ENCODE assay signal across 1 cellular context in genomic region chr4:186781032-186781917, GRCh38.
A peak's percentile ranks its signal among the peaks of the same experiment; 100 is the strongest.
TF ChIP-seq lines count a peak whose summit lies in the region.

No MANE protein-coding gene starts in this region.

TF ChIP-seq in HepG2, 621 proteins besides CTCF, POLR2A, EP300 and RAD21 (continued from another document and continues in another):
- TF ChIP-seq TFAP4 (IDR thresholded peaks at IDR 0.05; ENCODE audit: borderline replicate concordance, low read depth) (no peak), ZNF20 (CRISPR knock-in tag; IDR thresholded peaks at IDR 0.05) (no peak), PHF20 (CRISPR knock-in tag; IDR thresholded peaks at IDR 0.05) (no peak), SOX5 (CRISPR knock-in tag; IDR thresholded peaks at IDR 0.05; ENCODE audit: borderline replicate concordance) (peak; percentile 56; the same call in 1 of the 2 replicates), FOXA3 (CRISPR knock-in tag; IDR thresholded peaks at IDR 0.05) (peak; percentile 41; the same call in 1 of the 2 replicates), AHDC1 (CRISPR knock-in tag; IDR thresholded peaks at IDR 0.05; ENCODE audit: borderline replicate concordance) (peak; percentile 34; the same call in 1 of the 2 replicates), CENPX (CRISPR knock-in tag; IDR thresholded peaks at IDR 0.05) (no peak), HOXA3 (CRISPR knock-in tag; IDR thresholded peaks at IDR 0.05) (no peak), PBX2 (CRISPR knock-in tag; IDR thresholded peaks at IDR 0.05) (no peak), LBX2 (CRISPR knock-in tag; IDR thresholded peaks at IDR 0.05; ENCODE audit: borderline replicate concordance) (no peak), DMTF1 (CRISPR knock-in tag; IDR thresholded peaks at IDR 0.05) (no peak), ZNF230 (CRISPR knock-in tag; IDR thresholded peaks at IDR 0.05) (no peak), ZNF543 (CRISPR knock-in tag; IDR thresholded peaks at IDR 0.05) (no peak), SMC3 (IDR thresholded peaks at IDR 0.05; ENCODE audit: low read length) (no peak), ZNF652 (CRISPR knock-in tag; IDR thresholded peaks at IDR 0.05; ENCODE audit: borderline replicate concordance, low read depth) (peak; percentile 26; the same call in 1 of the 2 replicates), ZNF746 (CRISPR knock-in tag; IDR thresholded peaks at IDR 0.05) (no peak), MAF1 (CRISPR knock-in tag; IDR thresholded peaks at IDR 0.05; ENCODE audit: borderline replicate concordance) (no peak), ZNF878 (CRISPR knock-in tag; IDR thresholded peaks at IDR 0.05) (no peak), ZNF510 (CRISPR knock-in tag; IDR thresholded peaks at IDR 0.05; ENCODE audit: low read depth) (no peak), ZFP41 (CRISPR knock-in tag; IDR thresholded peaks at IDR 0.05; ENCODE audit: borderline replicate concordance) (no peak), GTF2F1 (IDR thresholded peaks at IDR 0.05; ENCODE audit: low read length) (no peak), ATF6 (CRISPR knock-in tag; conservative IDR thresholded peaks at IDR 0.05) (no peak), REL (CRISPR knock-in tag; conservative IDR thresholded peaks at IDR 0.05) (no peak), ZNF362 (CRISPR knock-in tag; IDR thresholded peaks at IDR 0.05; ENCODE audit: borderline replicate concordance) (no peak; the same call in 1 of the 2 replicates), ZBTB39 (CRISPR knock-in tag; IDR thresholded peaks at IDR 0.05) (no peak), ARNT2 (CRISPR knock-in tag; IDR thresholded peaks at IDR 0.05; ENCODE audit: low read depth) (no peak), HMGXB3 (CRISPR knock-in tag; IDR thresholded peaks at IDR 0.05; ENCODE audit: borderline replicate concordance) (no peak), KDM4B (CRISPR knock-in tag; IDR thresholded peaks at IDR 0.05) (no peak), ZNF484 (CRISPR knock-in tag; IDR thresholded peaks at IDR 0.05; ENCODE audit: borderline replicate concordance, low read depth) (no peak), HHEX (CRISPR knock-in tag; IDR thresholded peaks at IDR 0.05) (no peak), MED1 (CRISPR knock-in tag; IDR thresholded peaks at IDR 0.05) (peak; percentile 54), ZBTB7A (CRISPR knock-in tag; IDR thresholded peaks at IDR 0.05) (no peak), ZNF136 (CRISPR knock-in tag; IDR thresholded peaks at IDR 0.05; ENCODE audit: low read depth) (no peak), SRF (IDR thresholded peaks at IDR 0.05; ENCODE audit: low read depth, low read length) (no peak), PRMT3 (CRISPR knock-in tag; IDR thresholded peaks at IDR 0.05; ENCODE audit: borderline replicate concordance, low read depth) (no peak), ZFP1 (CRISPR knock-in tag; IDR thresholded peaks at IDR 0.05) (no peak), MYPOP (CRISPR knock-in tag; IDR thresholded peaks at IDR 0.05) (no peak), ZNF350 (CRISPR knock-in tag; IDR thresholded peaks at IDR 0.05; ENCODE audit: borderline replicate concordance, low read depth) (no peak), MXD1 (CRISPR knock-in tag; IDR thresholded peaks at IDR 0.05) (no peak), KLF9 (CRISPR knock-in tag; IDR thresholded peaks at IDR 0.05; ENCODE audit: low read depth) (no peak)
